24 cellular contexts compared by ENCODE assay signal in the genomic region with DNA sequence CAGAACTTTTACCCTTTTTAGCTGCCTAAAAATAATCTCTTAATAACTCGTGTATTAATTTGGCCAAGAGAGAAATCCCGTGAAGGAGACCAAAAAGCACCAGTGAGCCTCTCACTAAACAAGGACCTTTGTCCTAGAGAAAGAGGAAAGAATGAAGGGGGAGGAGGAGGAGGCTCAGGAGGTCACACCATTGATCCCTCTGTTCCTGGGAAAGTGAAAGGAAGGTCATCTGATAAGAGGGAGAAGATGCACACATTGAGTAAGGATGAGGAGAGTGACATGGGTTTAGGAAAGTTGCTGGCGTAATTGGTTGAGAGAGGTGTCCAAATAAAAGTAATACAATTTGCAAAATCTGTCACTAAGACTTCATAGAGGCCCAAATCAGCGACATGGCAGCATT.
"Had no signal": no experiment of that assay in that cellular context is flagged by ENCODE, and none has a peak within 500 bp of the region (broad histone marks: within the 10 kb centered on the region; RNA-seq: fewer than 3 reads in every experiment).

No MANE protein-coding gene starts in this region.

- H3K36me3 ChIP-seq: adrenal gland, MG63, WERI-Rb-1 had no signal

- H3K27ac ChIP-seq: adrenal gland, SK-N-MC had no signal

- H3K27me3 ChIP-seq: adrenal gland had no signal

- H3K4me1 ChIP-seq: adrenal gland had no signal

- H3K9me3 ChIP-seq: adrenal gland had no signal

- DNase-seq: activated CD4-positive, alpha-beta T cell treated with anti-CD3 and anti-CD28 coated beads for 4 hours; activated CD8-positive, alpha-beta memory T cell treated with anti-CD3 and anti-CD28 coated beads, Interleukin-2, amount 50 U/mL, for 4 hours; activated CD8-positive, alpha-beta T cell treated with anti-CD3 and anti-CD28 coated beads for 36 hours; activated naive CD4-positive, alpha-beta T cell treated with anti-CD3 and anti-CD28 coated beads, Interleukin-2, amount 50 U/mL, for 16 hours; activated naive CD8-positive, alpha-beta T cell treated with anti-CD3 and anti-CD28 coated beads, Interleukin-2, amount 10 ng/mL, durations not matched to agents 7 days and 5 days; adrenal gland; anterior cingulate cortex; cerebellar nuclear complex; MG63; MV-4-11; NCI-H1092 treated with DMSO at 0.1 percent for 48 hours; NCI-H1417 treated with DMSO at 0.1 percent for 48 hours; NCI-H1694; NCI-H2107; NCI-H226; NCI-H69; NK-92 treated with Interleukin-12 subunit alpha and Interleukin-12 subunit beta, amount 100 ng/mL, for 24 hours; OCI-M1; RPMI8226; T-cell; T-helper 2 cell; T1000; WERI-Rb-1 had no signal

- H3K4me3 ChIP-seq: adrenal gland, MG63, SK-N-MC had no signal
